ENCODE assay signal across 8 cellular contexts in the genomic region with DNA sequence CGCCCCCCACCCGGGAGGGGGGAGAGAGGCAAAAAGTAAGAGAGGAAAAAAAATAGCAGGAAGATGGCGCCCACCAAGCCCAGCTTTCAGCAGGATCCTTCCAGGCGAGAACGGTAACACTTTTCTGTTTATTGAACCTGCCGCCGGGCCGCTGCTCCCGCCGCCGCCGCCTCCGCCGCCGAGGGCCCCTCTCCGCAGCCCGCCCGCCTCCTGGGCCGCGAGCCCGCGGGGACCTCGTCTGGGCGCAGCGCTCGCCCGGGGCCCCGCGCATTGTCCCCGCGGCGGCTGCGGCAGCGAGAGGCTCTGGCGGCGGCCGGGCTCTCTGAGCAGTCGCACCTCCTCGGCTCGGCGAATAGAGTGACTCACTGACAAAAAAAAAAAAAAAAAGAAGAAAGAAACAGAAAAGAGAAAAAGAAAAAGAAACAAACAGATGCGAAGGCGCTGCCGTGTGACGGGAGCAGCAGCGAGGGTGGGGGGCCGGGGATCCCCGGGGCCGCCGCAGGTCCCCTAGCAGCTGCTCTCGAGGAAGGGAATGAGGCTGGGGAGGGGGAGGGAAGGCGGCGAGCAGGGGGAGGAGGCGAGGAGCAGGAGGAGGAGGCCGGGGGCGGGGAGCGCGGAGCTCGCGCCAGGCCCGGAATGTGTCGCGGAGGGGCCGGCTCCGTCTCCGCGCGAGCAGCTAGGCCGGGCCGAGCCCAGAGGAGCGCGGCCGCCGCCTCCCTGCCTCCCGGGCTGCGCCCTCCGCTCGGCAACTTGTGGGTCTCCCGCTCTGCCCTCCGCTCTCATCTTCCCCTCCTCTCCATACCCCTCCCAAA. TPM values are rescaled to one million over a fixed set of nuclear protein-coding genes. Genes with fewer than 3 reads are reported as not detected.
DNase-seq lines count a peak whose midpoint lies in the region; ATAC-seq and FAIRE-seq lines count a peak whose summit lies in the region.

No MANE protein-coding gene starts in this region.

- H2AK5ac ChIP-seq in mesenchymal stem cell (ENCODE audit: low read length, severe bottlenecking): no peak overlapping the region

- H3K36me3 Mint-ChIP-seq in T-cell: no peaks in the 10 kb centered on the region

- no peak overlapping the region for H2AFZ ChIP-seq in mesenchymal stem cell (ENCODE audit: low read depth, low read length)

- no peak overlapping the region for H3K27ac Mint-ChIP-seq in T-cell

- H3K27ac ChIP-seq in mesenchymal stem cell (ENCODE audit: low read length, poor library complexity, severe bottlenecking) (no peak overlapping the region), substantia nigra (ENCODE audit: low read depth, low read length, poor library complexity, severe bottlenecking) (peak overlapping the region; percentile 84)

- peak overlapping the region; percentile 98 for H2BK120ac ChIP-seq in mesenchymal stem cell (ENCODE audit: low read depth, low read length)

- DNase-seq in NCI-H1436 (lab: John Stamatoyannopoulos, UW) (peak; percentile 58), NCI-H1436 treated with DMSO at 0.1 percent for 48 hours (lab: John Stamatoyannopoulos, UW) (no peak), HTR-8/SVneo (ENCODE audit: insufficient read length, low spot score) (peak; percentile 46), T-cell (no peak), epidermal melanocyte (ENCODE audit: insufficient read length, low spot score) (peak; percentile 56), mesenchymal stem cell (peak; percentile 90), substantia nigra (lab: John Stamatoyannopoulos, UW) (peak; percentile 4 to 83 (median 62))
- DNase-seq in stimulated activated naive CD4-positive, alpha-beta T cell treated with Interleukin-2 at 50 U/mL for 16 hours (lab: John Stamatoyannopoulos, UW): no peak

- under 1% methylated on average over 34 of the region's 80 CpGs for WGBS in mesenchymal stem cell

- no peaks in the 10 kb centered on the region for H3K36me3 ChIP-seq in mesenchymal stem cell (ENCODE audit: control insufficient read depth in 1 of 2, insufficient read depth in 2 of 2, low read depth in 1 of 2, low read length in 2 of 2)

- H3K18ac ChIP-seq in mesenchymal stem cell (ENCODE audit: low read depth in 1 of 2, low read length in 2 of 2): peak overlapping the region; percentile 79 to 86

- H3K4ac ChIP-seq in mesenchymal stem cell (ENCODE audit: low read depth in 1 of 2, low read length in 2 of 2): peak overlapping the region in 1 of 2 experiments; percentile 55

- peak overlapping the region in 1 of 2 experiments; percentile 21 for H2BK12ac ChIP-seq in mesenchymal stem cell (ENCODE audit: low read length in 2 of 2)

- no peak for FAIRE-seq in HTR-8/SVneo (lab: Jason Lieb, UNC)

- no peak overlapping the region for H2BK5ac ChIP-seq in mesenchymal stem cell (ENCODE audit: low read depth, low read length, poor library complexity, severe bottlenecking)

- H2BK15ac ChIP-seq in mesenchymal stem cell (ENCODE audit: low read depth, poor library complexity, severe bottlenecking): peak overlapping the region; percentile 95

- peak overlapping the region; percentile 71 to 82 for H3K4me3 ChIP-seq in mesenchymal stem cell (ENCODE audit: insufficient read depth in 1 of 2, low read depth in 1 of 2, low read length in 2 of 2)

- peak overlapping the region; percentile 75 for H4K91ac ChIP-seq in mesenchymal stem cell (ENCODE audit: low read length)

- H3K9me3 Mint-ChIP-seq in T-cell: no peaks in the 10 kb centered on the region

- ATAC-seq in T-cell (replicated peaks in 1 of 4): peak in 3 of 4 experiments; percentile 12 to 57 (median 25)

- POLR2A ChIA-PET in T-cell (lab: Charles Lee): interaction anchor here in 1 of 2 donors (0.7 kb wide), 1 partner anchor 24 kb away, joined by 10 read pairs; no protein-coding TSS in a partner anchor

- peak overlapping the region; percentile 96 for H3K9ac ChIP-seq in mesenchymal stem cell (ENCODE audit: low read length)

- peak overlapping the region in 1 of 2 experiments; percentile 86 for H3K14ac ChIP-seq in mesenchymal stem cell (ENCODE audit: low read length in 2 of 2)

- CTCF ChIA-PET in T-cell (lab: Charles Lee): no interaction called here

- peaks cover 22 to 25% of the 10 kb centered on the region in 2 experiments for H3K27me3 ChIP-seq in mesenchymal stem cell (ENCODE audit: control insufficient read depth in 1 of 2, insufficient read depth in 1 of 2, low read length in 2 of 2)

- H3K23ac ChIP-seq in mesenchymal stem cell (ENCODE audit: low read length in 2 of 2): peak overlapping the region; percentile 23 to 90

- H4K8ac ChIP-seq in mesenchymal stem cell (ENCODE audit: low read length): peak overlapping the region; percentile 90

- peaks cover 12 to 18% (median 14%) of the 10 kb centered on the region in 3 donors for H3K4me1 Mint-ChIP-seq in T-cell

- peak overlapping the region; percentile 64 for H3K4me2 ChIP-seq in mesenchymal stem cell (ENCODE audit: low read length, poor library complexity, severe bottlenecking)

- H3K9me3 ChIP-seq in mesenchymal stem cell (ENCODE audit: control insufficient read depth, low read length): no peaks in the 10 kb centered on the region

- peaks cover 53 to 58% of the 10 kb centered on the region in 2 donors for H3K27me3 Mint-ChIP-seq in T-cell

- no peaks in the 10 kb centered on the region for H3K79me1 ChIP-seq in mesenchymal stem cell (replicated peaks; ENCODE audit: low read length, poor library complexity, severe bottlenecking)

- peak overlapping the region; percentile 67 to 84 (median 81) for H3K4me3 Mint-ChIP-seq in T-cell

- peaks cover 13% of the 10 kb centered on the region for H3K4me1 ChIP-seq in mesenchymal stem cell (ENCODE audit: control insufficient read depth, insufficient read depth, low read depth, low read length)

RNA-seq across cellular contexts. Expression of gene NPAS3, which starts 0.8 kb away (rescaled TPM):
- total RNA-seq in T-cell: under 1 TPM in 1 of 5 donors, not detected in 4; 0.10 TPM
- 2.7 TPM for polyA plus RNA-seq in mesenchymal stem cell (2013, experiment 1 of 2)
- polyA plus RNA-seq in mesenchymal stem cell (2013, experiment 2 of 2): 2.9 TPM

Comparison
In these comparisons a context has a peak if more than half of its experiments do, and no peak if none do; other contexts are left out.
1. DNase-seq: peak in NCI-H1436 (single experiment), HTR-8/SVneo (single experiment), epidermal melanocyte (single experiment), mesenchymal stem cell (single experiment) and substantia nigra (49 of 49); none in NCI-H1436 treated with DMSO at 0.1 percent for 48 hours (single experiment), T-cell (0 of 34) and stimulated activated naive CD4-positive, alpha-beta T cell treated with Interleukin-2 at 50 U/mL for 16 hours (single experiment).